8 cellular contexts compared by ENCODE assay signal in genomic region chr10:69322346-69322745, GRCh38. TPM values are rescaled to one million over a fixed set of nuclear protein-coding genes. Genes with fewer than 3 reads are reported as not detected.
DNase-seq lines count a peak whose midpoint lies in the region; ATAC-seq and TF ChIP-seq lines count a peak whose summit lies in the region.
"Not testable (repeated sequence)": the region's sequence is repeated elsewhere in the genome, so short reads cannot be mapped to it uniquely, and the experiment has no call there.

No MANE protein-coding gene starts in this region.

- not testable (repeated sequence) for H2BK120ac ChIP-seq in mesenchymal stem cell (ENCODE audit: low read depth, low read length); trophoblast cell (ENCODE audit: insufficient read depth, low read length, poor library complexity)

- intact Hi-C loops in esophagus muscularis mucosa (cut with DNase I): not testable (repeated sequence)

- not testable (repeated sequence) for H3K4me3 Mint-ChIP-seq in GM23338, type B pancreatic cell
- H3K4me3 Mint-ChIP-seq in T-cell: peak overlapping the region in 1 of 3 donors; percentile 98
- peak overlapping the region; percentile 97 for H3K4me3 Mint-ChIP-seq in activated T-helper 17 cell treated with anti-CD3 and anti-CD28 coated beads, Interleukin-2, amount 50 U/mL, for 72 hours

- not testable (repeated sequence) for H2BK15ac ChIP-seq in mesenchymal stem cell (ENCODE audit: low read depth, poor library complexity, severe bottlenecking)

- not testable (repeated sequence) for H3K9me3 Mint-ChIP-seq in GM23338; T-cell; activated T-helper 17 cell treated with anti-CD3 and anti-CD28 coated beads, Interleukin-2, amount 50 U/mL, for 72 hours; type B pancreatic cell

- not testable (repeated sequence) for H4K12ac ChIP-seq in trophoblast cell (ENCODE audit: low read depth, low read length)

- H3K9me2 ChIP-seq in GM23338 (ENCODE audit: insufficient read depth): not testable (repeated sequence)

- DNase-seq in GM23338 (ENCODE audit: low spot score); T-cell; esophagus muscularis mucosa (ENCODE audit: extremely low spot score); type B pancreatic cell (ENCODE audit: extremely low spot score, unreplicated experiment): not testable (repeated sequence)
- DNase-seq in choroid plexus epithelial cell (ENCODE audit: low read depth): peak; percentile 26
- DNase-seq in mesenchymal stem cell: peak; percentile 20
- peak; percentile 45 to 71 for DNase-seq in trophoblast cell

- POLR2A ChIA-PET in T-cell (lab: Charles Lee): not testable (repeated sequence)

- H3K27ac Mint-ChIP-seq in GM23338 (peak overlapping the region; percentile 22; the same call in 1 of the 2 replicates), T-cell (peak overlapping the region; percentile 9 to 39), type B pancreatic cell (peak overlapping the region; percentile 39)
- H3K27ac Mint-ChIP-seq in activated T-helper 17 cell treated with anti-CD3 and anti-CD28 coated beads, Interleukin-2, amount 50 U/mL, for 72 hours: not testable (repeated sequence)

- not testable (repeated sequence) for ATAC-seq in GM23338; T-cell (replicated peaks in 1 of 4); activated T-helper 17 cell treated with anti-CD3 and anti-CD28 coated beads, Interleukin-2, amount 50 U/mL, for 72 hours (replicated peaks)

- not testable (repeated sequence) for H2BK5ac ChIP-seq in mesenchymal stem cell (ENCODE audit: low read depth, low read length, poor library complexity, severe bottlenecking); trophoblast cell (ENCODE audit: low read depth, low read length, poor library complexity)

- not testable (repeated sequence) for H2AFZ ChIP-seq in GM23338; mesenchymal stem cell (ENCODE audit: low read depth, low read length); trophoblast cell (ENCODE audit: insufficient read depth, low read length, poor library complexity)

- H3K9ac ChIP-seq in mesenchymal stem cell (ENCODE audit: low read length); trophoblast cell (ENCODE audit: low read length): not testable (repeated sequence)

- not testable (repeated sequence) for H3K4ac ChIP-seq in mesenchymal stem cell (ENCODE audit: low read depth in 1 of 2, low read length in 2 of 2)
- H3K4ac ChIP-seq in trophoblast cell (ENCODE audit: low read depth, low read length): peak overlapping the region; percentile 34

- H4K91ac ChIP-seq in mesenchymal stem cell (ENCODE audit: low read length); trophoblast cell (ENCODE audit: low read depth, low read length): not testable (repeated sequence)

- 80% methylated on average over 7 of the region's 7 CpGs for WGBS in esophagus muscularis mucosa
- WGBS in mesenchymal stem cell: 74% methylated on average over 4 of the region's 7 CpGs
- WGBS in trophoblast cell (ENCODE audit: extremely low coverage, insufficient coverage, insufficient read length): no CpG with 5 or more reads among the region's 7 CpGs

- H3K36me3 Mint-ChIP-seq in GM23338 (ENCODE audit: low read depth); T-cell; type B pancreatic cell: not testable (repeated sequence)
- H3K36me3 Mint-ChIP-seq in activated T-helper 17 cell treated with anti-CD3 and anti-CD28 coated beads, Interleukin-2, amount 50 U/mL, for 72 hours (ENCODE audit: low read depth): peaks cover 85% of the 10 kb centered on the region

- H3K14ac ChIP-seq in mesenchymal stem cell (ENCODE audit: low read length in 2 of 2); trophoblast cell (ENCODE audit: low read length): not testable (repeated sequence)

- H3K9me3 ChIP-seq in esophagus muscularis mucosa; mesenchymal stem cell (ENCODE audit: control insufficient read depth, low read length); trophoblast cell (ENCODE audit: insufficient read depth, low read depth, low read length): not testable (repeated sequence)

- peaks cover 14% of the 10 kb centered on the region for H4K20me1 ChIP-seq in GM23338 (replicated peaks; ENCODE audit: insufficient read depth)

- H3K27me3 ChIP-seq in GM23338 (ENCODE audit: insufficient read depth); esophagus muscularis mucosa; mesenchymal stem cell (ENCODE audit: control insufficient read depth in 1 of 2, insufficient read depth in 1 of 2, low read length in 2 of 2); trophoblast cell (ENCODE audit: insufficient read depth, low read length): not testable (repeated sequence)

- TF ChIP-seq POLR2A in esophagus muscularis mucosa (IDR thresholded peaks at IDR 0.05; ENCODE audit: low read depth): not testable (repeated sequence)

- H3K4me1 Mint-ChIP-seq in GM23338 (peaks cover 64% of the 10 kb centered on the region), T-cell (peaks cover 66 to 73% (median 68%) of the 10 kb centered on the region in 3 donors), type B pancreatic cell (ENCODE audit: unreplicated experiment) (peaks cover 33% of the 10 kb centered on the region)
- H3K4me1 Mint-ChIP-seq in activated T-helper 17 cell treated with anti-CD3 and anti-CD28 coated beads, Interleukin-2, amount 50 U/mL, for 72 hours: peaks cover 21% of the 10 kb centered on the region

- H3K79me2 ChIP-seq in GM23338 (replicated peaks; ENCODE audit: insufficient read depth) (peaks cover 86% of the 10 kb centered on the region), trophoblast cell (ENCODE audit: control insufficient read depth, insufficient read depth, low read length, poor library complexity) (peaks cover 28% of the 10 kb centered on the region)

- not testable (repeated sequence) for TF ChIP-seq EP300 in esophagus muscularis mucosa (IDR thresholded peaks at IDR 0.05)

- H3K4me2 ChIP-seq in GM23338: 0 out of 2 replicates have a peak overlapping the region, but pooled peaks have one; percentile 99
- not testable (repeated sequence) for H3K4me2 ChIP-seq in mesenchymal stem cell (ENCODE audit: low read length, poor library complexity, severe bottlenecking); trophoblast cell (ENCODE audit: low read length)

- H3K18ac ChIP-seq in mesenchymal stem cell (ENCODE audit: low read depth in 1 of 2, low read length in 2 of 2); trophoblast cell (ENCODE audit: low read length): not testable (repeated sequence)

- H3K27me3 Mint-ChIP-seq in GM23338 (ENCODE audit: insufficient read depth, low read depth, poor library complexity): peaks cover 12% of the 10 kb centered on the region
- not testable (repeated sequence) for H3K27me3 Mint-ChIP-seq in T-cell; activated T-helper 17 cell treated with anti-CD3 and anti-CD28 coated beads, Interleukin-2, amount 50 U/mL, for 72 hours; type B pancreatic cell

- H3K4me3 ChIP-seq in GM23338; choroid plexus epithelial cell (ENCODE audit: low read depth, low read length); esophagus muscularis mucosa; mesenchymal stem cell (ENCODE audit: insufficient read depth in 1 of 2, low read depth in 1 of 2, low read length in 2 of 2); trophoblast cell (ENCODE audit: low read depth, low read length): not testable (repeated sequence)

- H2AK5ac ChIP-seq in mesenchymal stem cell (ENCODE audit: low read length, severe bottlenecking); trophoblast cell (ENCODE audit: low read length): not testable (repeated sequence)

- H2BK12ac ChIP-seq in mesenchymal stem cell (ENCODE audit: low read length in 2 of 2); trophoblast cell (ENCODE audit: low read length): not testable (repeated sequence)

- not testable (repeated sequence) for H3K79me1 ChIP-seq in mesenchymal stem cell (replicated peaks; ENCODE audit: low read length, poor library complexity, severe bottlenecking)
- peaks cover 27% of the 10 kb centered on the region for H3K79me1 ChIP-seq in trophoblast cell (ENCODE audit: low read length)

- H3K36me3 ChIP-seq in GM23338 (ENCODE audit: insufficient read depth); esophagus muscularis mucosa; mesenchymal stem cell (ENCODE audit: control insufficient read depth in 1 of 2, insufficient read depth in 2 of 2, low read depth in 1 of 2, low read length in 2 of 2); trophoblast cell (ENCODE audit: control insufficient read depth in 1 of 2, insufficient read depth in 2 of 2, low read length in 2 of 2): not testable (repeated sequence)

- H3K23ac ChIP-seq in mesenchymal stem cell (ENCODE audit: low read length in 2 of 2); trophoblast cell (ENCODE audit: low read length): not testable (repeated sequence)

- H4K8ac ChIP-seq in mesenchymal stem cell (ENCODE audit: low read length); trophoblast cell (ENCODE audit: low read depth, low read length): not testable (repeated sequence)

- H3F3A ChIP-seq in GM23338 (replicated peaks; ENCODE audit: low read depth): peaks cover 16% of the 10 kb centered on the region

- H3K4me1 ChIP-seq in GM23338 (ENCODE audit: insufficient read depth) (peaks cover 84% of the 10 kb centered on the region), esophagus muscularis mucosa (peaks cover 68 to 88% (median 80%) of the 10 kb centered on the region in 4 donors), mesenchymal stem cell (ENCODE audit: control insufficient read depth, insufficient read depth, low read depth, low read length) (peaks cover 35% of the 10 kb centered on the region), trophoblast cell (ENCODE audit: control insufficient read depth in 1 of 2, insufficient read depth in 2 of 2, low read length in 2 of 2) (peaks cover 23 to 33% of the 10 kb centered on the region in 2 experiments)

- TF ChIP-seq CTCF in GM23338 (conservative IDR thresholded peaks at IDR 0.05; ENCODE audit: low read depth in 2 of 2); choroid plexus epithelial cell (conservative IDR thresholded peaks at IDR 0.05; ENCODE audit: low read depth, low read length); esophagus muscularis mucosa (IDR thresholded peaks at IDR 0.05); type B pancreatic cell (conservative IDR thresholded peaks at IDR 0.05): not testable (repeated sequence)

- peak overlapping the region; percentile 53 for H3K27ac ChIP-seq in GM23338 (ENCODE audit: low read depth)
- peak overlapping the region in 3 of 4 donors; percentile 41 to 98 (median 96) for H3K27ac ChIP-seq in esophagus muscularis mucosa (replicated peaks in 1 of 4)
- H3K27ac ChIP-seq in mesenchymal stem cell (ENCODE audit: low read length, poor library complexity, severe bottlenecking); trophoblast cell (ENCODE audit: low read depth, low read length): not testable (repeated sequence)

- CTCF ChIA-PET in T-cell (lab: Charles Lee): interaction anchor here in 1 of 2 donors (0.6 kb wide), 1 partner anchor 45 kb away, joined by 4 read pairs; no protein-coding TSS in a partner anchor

RNA-seq across cellular contexts. Expression of gene HK1, which starts 44.0 kb away (rescaled TPM):
- 197 and 229 TPM in 2 replicates for total RNA-seq in GM23338 (2014; rRNA removed; shearing (Covaris generic))
- 70.0 and 76.6 TPM in 2 replicates for polyA plus RNA-seq in GM23338 (2016; fragmentation: Nextera tagmentation; extraction: Ambion mirVana)
- total RNA-seq in T-cell (10 to 100 TPM; 66.3 to 85.5 (median 83.6) TPM), esophagus muscularis mucosa (100 to 1,000 TPM; 114 to 188 (median 151) TPM), type B pancreatic cell (ENCODE audit: low replicate concordance) (60.8 and 87.9 TPM in 2 replicates)
- total RNA-seq in activated T-helper 17 cell treated with anti-CD3 and anti-CD28 coated beads, Interleukin-2, amount 50 U/mL, for 72 hours: 100 to 1,000 TPM; 216 to 221 TPM
- 69.5 TPM for polyA plus RNA-seq in mesenchymal stem cell (2013, experiment 1 of 2)
- polyA plus RNA-seq in mesenchymal stem cell (2013, experiment 2 of 2): 67.5 TPM
- 116 and 118 TPM in 2 replicates for polyA plus RNA-seq in trophoblast cell (2013)
